In genomic region chr18:6414118-6414722, GRCh38 we compare ENCODE assay signal across 1 cellular context.
TF ChIP-seq lines count a peak whose summit lies in the region.

No MANE protein-coding gene starts in this region.

TF ChIP-seq in HepG2, 621 proteins besides CTCF, POLR2A, EP300 and RAD21 (continued from another document and continues in another):
- TF ChIP-seq, protein P1, sequence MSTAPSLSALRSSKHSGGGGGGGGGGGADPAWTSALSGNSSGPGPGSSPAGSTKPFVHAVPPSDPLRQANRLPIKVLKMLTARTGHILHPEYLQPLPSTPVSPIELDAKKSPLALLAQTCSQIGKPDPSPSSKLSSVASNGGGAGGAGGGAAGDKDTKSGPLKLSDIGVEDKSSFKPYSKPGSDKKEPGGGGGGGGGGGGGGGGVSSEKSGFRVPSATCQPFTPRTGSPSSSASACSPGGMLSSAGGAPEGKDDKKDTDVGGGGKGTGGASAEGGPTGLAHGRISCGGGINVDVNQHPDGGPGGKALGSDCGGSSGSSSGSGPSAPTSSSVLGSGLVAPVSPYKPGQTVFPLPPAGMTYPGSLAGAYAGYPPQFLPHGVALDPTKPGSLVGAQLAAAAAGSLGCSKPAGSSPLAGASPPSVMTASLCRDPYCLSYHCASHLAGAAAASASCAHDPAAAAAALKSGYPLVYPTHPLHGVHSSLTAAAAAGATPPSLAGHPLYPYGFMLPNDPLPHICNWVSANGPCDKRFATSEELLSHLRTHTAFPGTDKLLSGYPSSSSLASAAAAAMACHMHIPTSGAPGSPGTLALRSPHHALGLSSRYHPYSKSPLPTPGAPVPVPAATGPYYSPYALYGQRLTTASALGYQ (CRISPR knock-in tag; IDR thresholded peaks at IDR 0.05), result no peak
- TF ChIP-seq HOXA3 (CRISPR knock-in tag; IDR thresholded peaks at IDR 0.05) (peak; percentile 17; the same call in 1 of the 2 replicates), ZNF660 (CRISPR knock-in tag; IDR thresholded peaks at IDR 0.05; ENCODE audit: borderline replicate concordance, low read depth) (no peak), MAF1 (CRISPR knock-in tag; IDR thresholded peaks at IDR 0.05; ENCODE audit: borderline replicate concordance) (no peak), ZNF609 (CRISPR knock-in tag; IDR thresholded peaks at IDR 0.05; ENCODE audit: borderline replicate concordance) (0 out of 2 replicates have a peak, but pooled peaks have one; percentile 18), NRL (CRISPR knock-in tag; IDR thresholded peaks at IDR 0.05; ENCODE audit: borderline replicate concordance) (peak; percentile 63), TRAFD1 (CRISPR knock-in tag; IDR thresholded peaks at IDR 0.05; ENCODE audit: borderline replicate concordance) (no peak), DZIP1 (CRISPR knock-in tag; IDR thresholded peaks at IDR 0.05) (0 out of 2 replicates have a peak, but pooled peaks have one; percentile 85), ZNF691 (CRISPR knock-in tag; IDR thresholded peaks at IDR 0.05; ENCODE audit: borderline replicate concordance, low read depth) (no peak), HMGXB4 (CRISPR knock-in tag; IDR thresholded peaks at IDR 0.05; ENCODE audit: borderline replicate concordance in 1 of 2, low read depth in 1 of 2) (peak in 1 of 2 experiments; percentile 85; a peak in 2 of 4 replicates), WIZ (CRISPR knock-in tag; IDR thresholded peaks at IDR 0.05) (no peak), RBFOX2 (IDR thresholded peaks at IDR 0.05; ENCODE audit: low read depth, low read length) (peak; percentile 82), KDM4B (CRISPR knock-in tag; IDR thresholded peaks at IDR 0.05) (no peak), AGO2 (optimal IDR thresholded peaks at IDR 0.05; ENCODE audit: low read depth, low read length) (peak; percentile 61), ZBTB21 (CRISPR knock-in tag; IDR thresholded peaks at IDR 0.05) (no peak), ZBTB34 (CRISPR knock-in tag; IDR thresholded peaks at IDR 0.05) (no peak), TAF1 (CRISPR knock-in tag; IDR thresholded peaks at IDR 0.05) (peak; percentile 21; the same call in 1 of the 2 replicates), ZMYM2 (CRISPR knock-in tag; IDR thresholded peaks at IDR 0.05) (no peak), ZNF33B (CRISPR knock-in tag; IDR thresholded peaks at IDR 0.05) (no peak), ZNF780A (CRISPR knock-in tag; IDR thresholded peaks at IDR 0.05) (no peak), ZFYVE20 (CRISPR knock-in tag; IDR thresholded peaks at IDR 0.05; ENCODE audit: borderline replicate concordance, low read depth) (no peak), NR1H2 (CRISPR knock-in tag; IDR thresholded peaks at IDR 0.05; ENCODE audit: borderline replicate concordance, low read depth) (no peak), KAT8 (CRISPR knock-in tag; IDR thresholded peaks at IDR 0.05) (no peak), ZNF547 (CRISPR knock-in tag; IDR thresholded peaks at IDR 0.05) (0 out of 2 replicates have a peak, but pooled peaks have one; percentile 27), MIER3 (CRISPR knock-in tag; IDR thresholded peaks at IDR 0.05; ENCODE audit: borderline replicate concordance) (no peak), ZNF768 (CRISPR knock-in tag; IDR thresholded peaks at IDR 0.05) (0 out of 2 replicates have a peak, but pooled peaks have one; percentile 26), SUZ12 (IDR thresholded peaks at IDR 0.05; ENCODE audit: low read depth, low read length) (no peak), MIXL1 (CRISPR knock-in tag; IDR thresholded peaks at IDR 0.05) (no peak), ZNF329 (CRISPR knock-in tag; IDR thresholded peaks at IDR 0.05; ENCODE audit: low read depth) (peak; percentile 68; the same call in 1 of the 2 replicates), ZNF136 (CRISPR knock-in tag; IDR thresholded peaks at IDR 0.05; ENCODE audit: low read depth) (no peak), TEAD2 (CRISPR knock-in tag; IDR thresholded peaks at IDR 0.05) (no peak), ZNF570 (CRISPR knock-in tag; IDR thresholded peaks at IDR 0.05; ENCODE audit: borderline replicate concordance) (no peak), ZNF34 (CRISPR knock-in tag; IDR thresholded peaks at IDR 0.05; ENCODE audit: borderline replicate concordance) (no peak), HNRNPL (IDR thresholded peaks at IDR 0.05; ENCODE audit: low read depth, low read length) (peak; percentile 75; the same call in 1 of the 2 replicates), KMT2A (CRISPR knock-in tag; IDR thresholded peaks at IDR 0.05) (peak; percentile 81)
- TF ChIP-seq, protein P2, sequence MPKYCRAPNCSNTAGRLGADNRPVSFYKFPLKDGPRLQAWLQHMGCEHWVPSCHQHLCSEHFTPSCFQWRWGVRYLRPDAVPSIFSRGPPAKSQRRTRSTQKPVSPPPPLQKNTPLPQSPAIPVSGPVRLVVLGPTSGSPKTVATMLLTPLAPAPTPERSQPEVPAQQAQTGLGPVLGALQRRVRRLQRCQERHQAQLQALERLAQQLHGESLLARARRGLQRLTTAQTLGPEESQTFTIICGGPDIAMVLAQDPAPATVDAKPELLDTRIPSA (CRISPR knock-in tag; IDR thresholded peaks at IDR 0.05; ENCODE audit: borderline replicate concordance), result no peak
- TF ChIP-seq, protein P3, sequence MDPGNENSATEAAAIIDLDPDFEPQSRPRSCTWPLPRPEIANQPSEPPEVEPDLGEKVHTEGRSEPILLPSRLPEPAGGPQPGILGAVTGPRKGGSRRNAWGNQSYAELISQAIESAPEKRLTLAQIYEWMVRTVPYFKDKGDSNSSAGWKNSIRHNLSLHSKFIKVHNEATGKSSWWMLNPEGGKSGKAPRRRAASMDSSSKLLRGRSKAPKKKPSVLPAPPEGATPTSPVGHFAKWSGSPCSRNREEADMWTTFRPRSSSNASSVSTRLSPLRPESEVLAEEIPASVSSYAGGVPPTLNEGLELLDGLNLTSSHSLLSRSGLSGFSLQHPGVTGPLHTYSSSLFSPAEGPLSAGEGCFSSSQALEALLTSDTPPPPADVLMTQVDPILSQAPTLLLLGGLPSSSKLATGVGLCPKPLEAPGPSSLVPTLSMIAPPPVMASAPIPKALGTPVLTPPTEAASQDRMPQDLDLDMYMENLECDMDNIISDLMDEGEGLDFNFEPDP (CRISPR knock-in tag; conservative IDR thresholded peaks at IDR 0.05), result no peak
- TF ChIP-seq, protein P4, sequence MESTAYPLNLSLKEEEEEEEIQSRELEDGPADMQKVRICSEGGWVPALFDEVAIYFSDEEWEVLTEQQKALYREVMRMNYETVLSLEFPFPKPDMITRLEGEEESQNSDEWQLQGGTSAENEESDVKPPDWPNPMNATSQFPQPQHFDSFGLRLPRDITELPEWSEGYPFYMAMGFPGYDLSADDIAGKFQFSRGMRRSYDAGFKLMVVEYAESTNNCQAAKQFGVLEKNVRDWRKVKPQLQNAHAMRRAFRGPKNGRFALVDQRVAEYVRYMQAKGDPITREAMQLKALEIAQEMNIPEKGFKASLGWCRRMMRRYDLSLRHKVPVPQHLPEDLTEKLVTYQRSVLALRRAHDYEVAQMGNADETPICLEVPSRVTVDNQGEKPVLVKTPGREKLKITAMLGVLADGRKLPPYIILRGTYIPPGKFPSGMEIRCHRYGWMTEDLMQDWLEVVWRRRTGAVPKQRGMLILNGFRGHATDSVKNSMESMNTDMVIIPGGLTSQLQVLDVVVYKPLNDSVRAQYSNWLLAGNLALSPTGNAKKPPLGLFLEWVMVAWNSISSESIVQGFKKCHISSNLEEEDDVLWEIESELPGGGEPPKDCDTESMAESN (CRISPR knock-in tag; conservative IDR thresholded peaks at IDR 0.05), result peak; percentile 39; the same call in 1 of the 2 replicates
